In genomic region chr17:82463391-82463790, GRCh38 we compare ENCODE assay signal across 25 cellular contexts. TPM values are rescaled to one million over a fixed set of nuclear protein-coding genes. Genes with fewer than 3 reads are reported as not detected.
DNase-seq lines count a peak whose midpoint lies in the region; ATAC-seq and TF ChIP-seq lines count a peak whose summit lies in the region.
"Had no signal": no experiment of that assay in that cellular context is flagged by ENCODE, and none has a peak within 500 bp of the region (broad histone marks: within the 10 kb centered on the region; RNA-seq: fewer than 3 reads in every experiment).

No MANE protein-coding gene starts in this region.

- H3K4me1 Mint-ChIP-seq in activated CD4-positive, alpha-beta memory T cell treated with anti-CD3 and anti-CD28 coated beads for 36 hours (ENCODE audit: low read depth), result peaks cover 33% of the 10 kb centered on the region
- peaks cover 57% of the 10 kb centered on the region for H3K4me1 Mint-ChIP-seq in activated CD4-positive, alpha-beta memory T cell treated with anti-CD3 and anti-CD28 coated beads, Interleukin-2, amount 10 ng/mL, durations not matched to agents 7 days and 5 days
- H3K4me1 Mint-ChIP-seq in CD14-positive monocyte (peaks cover 7% of the 10 kb centered on the region), nephron progenitor cell (peaks cover 36% of the 10 kb centered on the region), WTC11 (peaks cover 3% of the 10 kb centered on the region; the same call in 1 of the 2 replicates)
- H3K4me1 Mint-ChIP-seq in activated T-helper 2 cell treated with anti-CD3 and anti-CD28 coated beads, Interferon-gamma antibody, Interleukin-2, Interleukin-4, amounts not matched to agents 10 μg/mL and 5 μg/mL and 100 μg/mL, durations not matched to agents 14 hours and 24 hours and 36 hours (ENCODE audit: low read depth), result peaks cover 14% of the 10 kb centered on the region

- H3K27ac Mint-ChIP-seq in activated CD4-positive, alpha-beta memory T cell treated with anti-CD3 and anti-CD28 coated beads for 36 hours, result peak overlapping the region; percentile 0
- no peak overlapping the region for H3K27ac Mint-ChIP-seq in activated CD4-positive, alpha-beta memory T cell treated with anti-CD3 and anti-CD28 coated beads, Interleukin-2, amount 10 ng/mL, durations not matched to agents 7 days and 5 days
- H3K27ac Mint-ChIP-seq in CD14-positive monocyte, result peak overlapping the region in 4 of 7 donors; percentile 20 to 66 (median 50)
- peak overlapping the region; percentile 21 for H3K27ac Mint-ChIP-seq in activated T-helper 2 cell treated with anti-CD3 and anti-CD28 coated beads, Interferon-gamma antibody, Interleukin-2, Interleukin-4, amounts not matched to agents 10 μg/mL and 5 μg/mL and 100 μg/mL, durations not matched to agents 14 hours and 24 hours and 36 hours
- H3K27ac Mint-ChIP-seq in nephron progenitor cell, result peak overlapping the region; percentile 77
- no peak overlapping the region; the same call in 1 of the 2 replicates for H3K27ac Mint-ChIP-seq in WTC11
- H3K27ac Mint-ChIP-seq: activated CD8-positive, alpha-beta memory T cell treated with anti-CD3 and anti-CD28 coated beads, Interleukin-2, amount 10 ng/mL, durations not matched to agents 7 days and 5 days; activated naive CD8-positive, alpha-beta T cell; B cell; stimulated activated naive CD8-positive, alpha-beta T cell treated with anti-CD3 and anti-CD28 coated beads, Interleukin-15, Interleukin-2, amounts not matched to agents 100 ng/mL and 50 ng/mL, for 24 hours; T-cell had no signal

- CTCF ChIA-PET in activated CD4-positive, alpha-beta memory T cell treated with anti-CD3 and anti-CD28 coated beads for 36 hours (lab: Charles Lee), result no interaction called here
- CTCF ChIA-PET in activated CD4-positive, alpha-beta memory T cell treated with anti-CD3 and anti-CD28 coated beads, Interleukin-2, amount 10 ng/mL, durations not matched to agents 7 days and 5 days (lab: Charles Lee), result no interaction called here
- CTCF ChIA-PET in WTC11 (lab: Charles Lee), result no interaction called here

- TF ChIP-seq CTCF in CD14-positive monocyte (IDR thresholded peaks at IDR 0.05), result no peak
- TF ChIP-seq CTCF in nephron progenitor cell (IDR thresholded peaks at IDR 0.05), result no peak
- no peak for TF ChIP-seq CTCF in testis (IDR thresholded peaks at IDR 0.05)
- TF ChIP-seq CTCF in WTC11 (IDR thresholded peaks at IDR 0.05), result no peak
- TF ChIP-seq CTCF in uterus (IDR thresholded peaks at IDR 0.05), result no peak

- no peak overlapping the region for H3K27ac ChIP-seq in testis
- H3K27ac ChIP-seq in uterus, result no peak overlapping the region
- H3K27ac ChIP-seq: A549, KMS-11, neutrophil, prostate gland had no signal

- no peak for DNase-seq in activated CD4-positive, alpha-beta memory T cell treated with anti-CD3 and anti-CD28 coated beads for 36 hours
- no peak for DNase-seq in activated CD4-positive, alpha-beta memory T cell treated with anti-CD3 and anti-CD28 coated beads, Interleukin-2, amount 10 ng/mL, durations not matched to agents 7 days and 5 days
- DNase-seq in CD14-positive monocyte (ENCODE audit: low spot score), result no peak
- DNase-seq in activated T-helper 2 cell treated with anti-CD3 and anti-CD28 coated beads, Interferon-gamma antibody, Interleukin-2, Interleukin-4, amounts not matched to agents 10 μg/mL and 5 μg/mL and 100 μg/mL, durations not matched to agents 14 hours and 24 hours and 36 hours (ENCODE audit: low spot score), result no peak
- no peak for DNase-seq in nephron progenitor cell
- no peak for DNase-seq in testis
- no peak for DNase-seq in WTC11 (ENCODE audit: low spot score)
- no peak for DNase-seq in uterus
- DNase-seq: activated CD4-positive, alpha-beta T cell treated with anti-CD3 and anti-CD28 coated beads for 1 hour; activated CD8-positive, alpha-beta memory T cell treated with anti-CD3 and anti-CD28 coated beads, Interleukin-2, amount 10 ng/mL, durations not matched to agents 7 days and 5 days; cerebellar nuclear complex; DMS153; glutamatergic neuron; NCI-H1417 treated with DMSO at 0.1 percent for 48 hours; NCI-H748 treated with DMSO at 0.1 percent for 48 hours; T-cell; trophoblast cell had no signal

- H3K36me3 ChIP-seq in testis (ENCODE audit: low read depth, missing control alignments) (peaks cover 3% of the 10 kb centered on the region), uterus (no peaks in the 10 kb centered on the region)

- 81 to 90% methylated on average over 6 of the region's 6 CpGs for WGBS in testis, 2 donors

- H3K27me3 ChIP-seq in testis, result no peaks in the 10 kb centered on the region
- H3K27me3 ChIP-seq in uterus, result no peaks in the 10 kb centered on the region
- H3K27me3 ChIP-seq: neutrophil had no signal

- H3K4me3 ChIP-seq in testis (no peak overlapping the region), uterus (no peak overlapping the region)
- H3K4me3 ChIP-seq: A549, prostate gland had no signal

- POLR2A ChIA-PET in activated CD4-positive, alpha-beta memory T cell treated with anti-CD3 and anti-CD28 coated beads for 36 hours (lab: Charles Lee), result interaction anchor here (0.6 to 1.4 kb wide), 2 partner anchors 12 to 14 kb away, joined by 3 read pairs; no protein-coding TSS in a partner anchor
- POLR2A ChIA-PET in activated CD4-positive, alpha-beta memory T cell treated with anti-CD3 and anti-CD28 coated beads, Interleukin-2, amount 10 ng/mL, durations not matched to agents 7 days and 5 days (lab: Charles Lee), result interaction anchor here (1.2 to 3.4 kb wide), 2 partner anchors 11 to 14 kb away, joined by 3 to 9 read pairs; no protein-coding TSS in a partner anchor
- POLR2A ChIA-PET in WTC11 (lab: Charles Lee), result no interaction called here

- no peak for ATAC-seq in WTC11
- ATAC-seq: A549; activated CD8-positive, alpha-beta memory T cell treated with anti-CD3 and anti-CD28 coated beads, Interleukin-2, amount 10 ng/mL, durations not matched to agents 7 days and 5 days; HCT116; T-cell had no signal

- TF ChIP-seq POLR2A in testis (IDR thresholded peaks at IDR 0.05) (no peak), uterus (IDR thresholded peaks at IDR 0.05) (no peak)

- H3K9me3 ChIP-seq in testis (no peaks in the 10 kb centered on the region), uterus (no peaks in the 10 kb centered on the region)
- H3K9me3 ChIP-seq: A549, neutrophil, prostate gland had no signal

- no peaks in the 10 kb centered on the region for H3K9me3 Mint-ChIP-seq in activated CD4-positive, alpha-beta memory T cell treated with anti-CD3 and anti-CD28 coated beads for 36 hours
- no peaks in the 10 kb centered on the region for H3K9me3 Mint-ChIP-seq in activated CD4-positive, alpha-beta memory T cell treated with anti-CD3 and anti-CD28 coated beads, Interleukin-2, amount 10 ng/mL, durations not matched to agents 7 days and 5 days
- H3K9me3 Mint-ChIP-seq in CD14-positive monocyte, result no peaks in the 10 kb centered on the region
- H3K9me3 Mint-ChIP-seq in activated T-helper 2 cell treated with anti-CD3 and anti-CD28 coated beads, Interferon-gamma antibody, Interleukin-2, Interleukin-4, amounts not matched to agents 10 μg/mL and 5 μg/mL and 100 μg/mL, durations not matched to agents 14 hours and 24 hours and 36 hours, result no peaks in the 10 kb centered on the region
- no peaks in the 10 kb centered on the region for H3K9me3 Mint-ChIP-seq in nephron progenitor cell
- no peaks in the 10 kb centered on the region for H3K9me3 Mint-ChIP-seq in WTC11
- H3K9me3 Mint-ChIP-seq: stimulated activated naive CD8-positive, alpha-beta T cell treated with anti-CD3 and anti-CD28 coated beads, Interleukin-15, Interleukin-2, amounts not matched to agents 100 ng/mL and 50 ng/mL, for 24 hours; T-cell had no signal

- H3K4me1 ChIP-seq in testis (peaks cover 10% of the 10 kb centered on the region), uterus (no peaks in the 10 kb centered on the region)
- H3K4me1 ChIP-seq: prostate gland had no signal

- H3K27me3 Mint-ChIP-seq in activated CD4-positive, alpha-beta memory T cell treated with anti-CD3 and anti-CD28 coated beads for 36 hours, result no peaks in the 10 kb centered on the region
- no peaks in the 10 kb centered on the region for H3K27me3 Mint-ChIP-seq in activated CD4-positive, alpha-beta memory T cell treated with anti-CD3 and anti-CD28 coated beads, Interleukin-2, amount 10 ng/mL, durations not matched to agents 7 days and 5 days
- H3K27me3 Mint-ChIP-seq in CD14-positive monocyte (ENCODE audit: low read depth in 3 of 3) (peaks cover 0 to 1% (median 0%) of the 10 kb centered on the region in 3 donors), nephron progenitor cell (ENCODE audit: low read depth, poor library complexity) (no peaks in the 10 kb centered on the region), WTC11 (ENCODE audit: low read depth) (no peaks in the 10 kb centered on the region)
- no peaks in the 10 kb centered on the region for H3K27me3 Mint-ChIP-seq in activated T-helper 2 cell treated with anti-CD3 and anti-CD28 coated beads, Interferon-gamma antibody, Interleukin-2, Interleukin-4, amounts not matched to agents 10 μg/mL and 5 μg/mL and 100 μg/mL, durations not matched to agents 14 hours and 24 hours and 36 hours (ENCODE audit: low read depth)
- H3K27me3 Mint-ChIP-seq: activated CD8-positive, alpha-beta memory T cell treated with anti-CD3 and anti-CD28 coated beads, Interleukin-2, amount 10 ng/mL, durations not matched to agents 7 days and 5 days; activated naive CD8-positive, alpha-beta T cell; B cell; stimulated activated naive CD8-positive, alpha-beta T cell treated with anti-CD3 and anti-CD28 coated beads, Interleukin-15, Interleukin-2, amounts not matched to agents 100 ng/mL and 50 ng/mL, for 24 hours; T-cell had no signal

- no peak overlapping the region for H3K4me3 Mint-ChIP-seq in activated CD4-positive, alpha-beta memory T cell treated with anti-CD3 and anti-CD28 coated beads for 36 hours
- H3K4me3 Mint-ChIP-seq in activated CD4-positive, alpha-beta memory T cell treated with anti-CD3 and anti-CD28 coated beads, Interleukin-2, amount 10 ng/mL, durations not matched to agents 7 days and 5 days, result no peak overlapping the region
- H3K4me3 Mint-ChIP-seq in CD14-positive monocyte (no peak overlapping the region), nephron progenitor cell (peak overlapping the region; percentile 6), WTC11 (no peak overlapping the region)
- H3K4me3 Mint-ChIP-seq in activated T-helper 2 cell treated with anti-CD3 and anti-CD28 coated beads, Interferon-gamma antibody, Interleukin-2, Interleukin-4, amounts not matched to agents 10 μg/mL and 5 μg/mL and 100 μg/mL, durations not matched to agents 14 hours and 24 hours and 36 hours (ENCODE audit: low read depth), result no peak overlapping the region
- H3K4me3 Mint-ChIP-seq: activated CD8-positive, alpha-beta memory T cell treated with anti-CD3 and anti-CD28 coated beads, Interleukin-2, amount 10 ng/mL, durations not matched to agents 7 days and 5 days; activated naive CD8-positive, alpha-beta T cell; B cell; stimulated activated naive CD8-positive, alpha-beta T cell treated with anti-CD3 and anti-CD28 coated beads, Interleukin-15, Interleukin-2, amounts not matched to agents 100 ng/mL and 50 ng/mL, for 24 hours; T-cell had no signal

- intact Hi-C loops in activated CD4-positive, alpha-beta memory T cell treated with anti-CD3 and anti-CD28 coated beads for 36 hours (cut with micrococcal nuclease), result no loop called here
- intact Hi-C loops in CD14-positive monocyte (cut with micrococcal nuclease) (no loop called here), testis (cut with DNase I; ENCODE audit: low total_unique reads) (no loop called here), uterus (cut with DNase I; ENCODE audit: low total_unique reads) (no loop called here)
- intact Hi-C loops in activated T-helper 2 cell treated with anti-CD3 and anti-CD28 coated beads, Interferon-gamma antibody, Interleukin-2, Interleukin-4, amounts not matched to agents 10 μg/mL and 5 μg/mL and 100 μg/mL, durations not matched to agents 14 hours and 24 hours and 36 hours (cut with micrococcal nuclease), result no loop called here

- peaks cover 61% of the 10 kb centered on the region for H3K36me3 Mint-ChIP-seq in activated CD4-positive, alpha-beta memory T cell treated with anti-CD3 and anti-CD28 coated beads for 36 hours
- peaks cover 78% of the 10 kb centered on the region for H3K36me3 Mint-ChIP-seq in activated CD4-positive, alpha-beta memory T cell treated with anti-CD3 and anti-CD28 coated beads, Interleukin-2, amount 10 ng/mL, durations not matched to agents 7 days and 5 days (ENCODE audit: low read depth)
- H3K36me3 Mint-ChIP-seq in CD14-positive monocyte, result peaks cover 67 to 84% of the 10 kb centered on the region in 2 donors
- H3K36me3 Mint-ChIP-seq in activated T-helper 2 cell treated with anti-CD3 and anti-CD28 coated beads, Interferon-gamma antibody, Interleukin-2, Interleukin-4, amounts not matched to agents 10 μg/mL and 5 μg/mL and 100 μg/mL, durations not matched to agents 14 hours and 24 hours and 36 hours (ENCODE audit: low read depth), result peaks cover 75% of the 10 kb centered on the region
- peaks cover 72% of the 10 kb centered on the region for H3K36me3 Mint-ChIP-seq in nephron progenitor cell (ENCODE audit: low read depth)
- H3K36me3 Mint-ChIP-seq in WTC11, result peaks cover 51% of the 10 kb centered on the region

RNA-seq across cellular contexts. Expression of gene NARF, which starts 4.8 kb away (rescaled TPM):
- total RNA-seq in activated CD4-positive, alpha-beta memory T cell treated with anti-CD3 and anti-CD28 coated beads for 36 hours, result 100 to 1,000 TPM; 101 to 110 TPM
- 100 to 1,000 TPM; 150 to 153 TPM for total RNA-seq in activated CD4-positive, alpha-beta memory T cell treated with anti-CD3 and anti-CD28 coated beads, Interleukin-2, amount 10 ng/mL, durations not matched to agents 7 days and 5 days
- polyA plus RNA-seq in CD14-positive monocyte (100 to 1,000 TPM; 100 to 101 TPM), testis (ENCODE audit: insufficient read depth, low read depth, low replicate concordance) (161 TPM)
- 114 and 123 TPM in 2 replicates for total RNA-seq in activated T-helper 2 cell treated with anti-CD3 and anti-CD28 coated beads, Interferon-gamma antibody, Interleukin-2, Interleukin-4, amounts not matched to agents 10 μg/mL and 5 μg/mL and 100 μg/mL, durations not matched to agents 14 hours and 24 hours and 36 hours
- total RNA-seq in testis (100 to 1,000 TPM; 115 to 130 TPM), WTC11 (2021) (96.7 to 125 TPM (median 117 TPM) in 3 replicates), uterus (10 to 100 TPM; 15.3 to 55.5 (median 33.3) TPM)

RNA-seq across cellular contexts. Expression of gene CYBC1, which starts 12.8 kb away (rescaled TPM):
- total RNA-seq in activated CD4-positive, alpha-beta memory T cell treated with anti-CD3 and anti-CD28 coated beads for 36 hours, result 100 to 1,000 TPM; 333 to 343 TPM
- total RNA-seq in activated CD4-positive, alpha-beta memory T cell treated with anti-CD3 and anti-CD28 coated beads, Interleukin-2, amount 10 ng/mL, durations not matched to agents 7 days and 5 days, result 100 to 1,000 TPM; 308 to 313 TPM
- polyA plus RNA-seq in CD14-positive monocyte (100 to 1,000 TPM; 160 to 217 TPM), testis (ENCODE audit: insufficient read depth, low read depth, low replicate concordance) (46.3 TPM)
- 252 and 265 TPM in 2 replicates for total RNA-seq in activated T-helper 2 cell treated with anti-CD3 and anti-CD28 coated beads, Interferon-gamma antibody, Interleukin-2, Interleukin-4, amounts not matched to agents 10 μg/mL and 5 μg/mL and 100 μg/mL, durations not matched to agents 14 hours and 24 hours and 36 hours
- total RNA-seq in testis (10 to 100 TPM; 61.1 to 88.2 TPM), WTC11 (2021) (61.5 to 71.7 TPM (median 65.5 TPM) in 3 replicates), uterus (10 to 100 TPM; 12.0 to 93.7 (median 32.5) TPM)

RNA-seq across cellular contexts. Expression of gene OGFOD3, which starts 45.0 kb away (rescaled TPM):
- total RNA-seq in activated CD4-positive, alpha-beta memory T cell treated with anti-CD3 and anti-CD28 coated beads for 36 hours, result 10 to 100 TPM; 29.7 to 32.2 TPM
- 10 to 100 TPM; 26.7 to 29.4 TPM for total RNA-seq in activated CD4-positive, alpha-beta memory T cell treated with anti-CD3 and anti-CD28 coated beads, Interleukin-2, amount 10 ng/mL, durations not matched to agents 7 days and 5 days
- polyA plus RNA-seq in CD14-positive monocyte (10 to 100 TPM; 25.2 to 36.4 TPM), testis (ENCODE audit: insufficient read depth, low read depth, low replicate concordance) (19.6 TPM)
- 29.1 and 30.5 TPM in 2 replicates for total RNA-seq in activated T-helper 2 cell treated with anti-CD3 and anti-CD28 coated beads, Interferon-gamma antibody, Interleukin-2, Interleukin-4, amounts not matched to agents 10 μg/mL and 5 μg/mL and 100 μg/mL, durations not matched to agents 14 hours and 24 hours and 36 hours
- total RNA-seq in testis (10 to 100 TPM; 28.9 to 37.4 TPM), WTC11 (2021) (20.4 to 24.0 TPM (median 22.5 TPM) in 3 replicates), uterus (10 to 100 TPM; 15.0 to 44.4 (median 24.8) TPM)

RNA-seq across cellular contexts. Expression of gene HEXD, which starts 45.2 kb away (rescaled TPM):
- 10 to 100 TPM; 21.7 to 26.0 TPM for total RNA-seq in activated CD4-positive, alpha-beta memory T cell treated with anti-CD3 and anti-CD28 coated beads for 36 hours
- total RNA-seq in activated CD4-positive, alpha-beta memory T cell treated with anti-CD3 and anti-CD28 coated beads, Interleukin-2, amount 10 ng/mL, durations not matched to agents 7 days and 5 days, result 10 to 100 TPM; 58.3 to 60.6 TPM
- polyA plus RNA-seq in CD14-positive monocyte (10 to 100 TPM in 1 of 2 donors, 1 to 10 TPM in 1; 8.9 to 12.7 TPM), testis (ENCODE audit: insufficient read depth, low read depth, low replicate concordance) (24.4 TPM)
- total RNA-seq in activated T-helper 2 cell treated with anti-CD3 and anti-CD28 coated beads, Interferon-gamma antibody, Interleukin-2, Interleukin-4, amounts not matched to agents 10 μg/mL and 5 μg/mL and 100 μg/mL, durations not matched to agents 14 hours and 24 hours and 36 hours, result 36.6 and 36.7 TPM in 2 replicates
- total RNA-seq in testis (10 to 100 TPM; 90.9 to 95.3 TPM), WTC11 (2021) (36.0 to 40.0 TPM (median 37.1 TPM) in 3 replicates), uterus (10 to 100 TPM; 15.9 to 53.7 (median 39.8) TPM)

RNA-seq across cellular contexts. Expression of gene FOXK2, which starts 56.1 kb away (rescaled TPM):
- total RNA-seq in activated CD4-positive, alpha-beta memory T cell treated with anti-CD3 and anti-CD28 coated beads for 36 hours, result 10 to 100 TPM; 49.3 to 60.8 TPM
- 10 to 100 TPM; 53.3 to 68.2 TPM for total RNA-seq in activated CD4-positive, alpha-beta memory T cell treated with anti-CD3 and anti-CD28 coated beads, Interleukin-2, amount 10 ng/mL, durations not matched to agents 7 days and 5 days
- 1 to 10 TPM; 3.5 to 4.7 TPM for polyA plus RNA-seq in CD14-positive monocyte
- 92.9 and 95.2 TPM in 2 replicates for total RNA-seq in activated T-helper 2 cell treated with anti-CD3 and anti-CD28 coated beads, Interferon-gamma antibody, Interleukin-2, Interleukin-4, amounts not matched to agents 10 μg/mL and 5 μg/mL and 100 μg/mL, durations not matched to agents 14 hours and 24 hours and 36 hours
- total RNA-seq in testis, result 10 to 100 TPM; 94.3 to 95.1 TPM
- polyA plus RNA-seq in testis (ENCODE audit: insufficient read depth, low read depth, low replicate concordance), result 85.8 TPM
- 57.7 to 65.7 TPM (median 62.7 TPM) in 3 replicates for total RNA-seq in WTC11 (2021)
- 10 to 100 TPM; 15.9 to 70.9 (median 42.7) TPM for total RNA-seq in uterus

Comparison
In these comparisons a context has a peak if more than half of its experiments do, and no peak if none do; other contexts are left out.
1. H3K27ac Mint-ChIP-seq: peak in activated CD4-positive, alpha-beta memory T cell treated with anti-CD3 and anti-CD28 coated beads for 36 hours (single experiment), CD14-positive monocyte (4 of 7), activated T-helper 2 cell treated with anti-CD3 and anti-CD28 coated beads, Interferon-gamma antibody, Interleukin-2, Interleukin-4, amounts not matched to agents 10 μg/mL and 5 μg/mL and 100 μg/mL, durations not matched to agents 14 hours and 24 hours and 36 hours (single experiment) and nephron progenitor cell (single experiment); none in activated CD4-positive, alpha-beta memory T cell treated with anti-CD3 and anti-CD28 coated beads, Interleukin-2, amount 10 ng/mL, durations not matched to agents 7 days and 5 days (single experiment) and WTC11 (single experiment).